In the genomic region with DNA sequence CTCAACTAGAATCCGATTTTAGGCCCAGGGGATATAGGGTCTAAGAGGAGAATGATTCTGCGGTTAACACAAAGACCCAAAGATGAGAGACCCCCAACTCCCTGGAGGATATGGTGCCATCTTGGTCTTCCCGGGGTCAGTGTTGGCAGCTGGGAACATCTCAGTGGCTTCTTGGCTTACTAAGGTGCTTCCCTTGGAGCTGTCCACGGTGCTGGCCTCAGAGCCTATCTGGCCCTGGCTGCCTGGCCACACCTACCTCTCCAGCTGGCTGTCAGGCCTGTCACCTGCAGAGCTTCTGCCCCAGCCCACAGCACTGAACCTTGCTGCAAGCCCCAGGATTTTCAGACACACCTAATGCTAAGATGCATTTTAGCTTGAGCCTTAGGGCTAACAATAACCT, we compare ENCODE assay signal across 1 cellular context.
TF ChIP-seq lines count a peak whose summit lies in the region.

No MANE protein-coding gene starts in this region.

TF ChIP-seq in K562, 482 proteins besides CTCF, POLR2A, EP300 and RAD21 (continued from another document and continues in another):
- TF ChIP-seq, protein P1, sequence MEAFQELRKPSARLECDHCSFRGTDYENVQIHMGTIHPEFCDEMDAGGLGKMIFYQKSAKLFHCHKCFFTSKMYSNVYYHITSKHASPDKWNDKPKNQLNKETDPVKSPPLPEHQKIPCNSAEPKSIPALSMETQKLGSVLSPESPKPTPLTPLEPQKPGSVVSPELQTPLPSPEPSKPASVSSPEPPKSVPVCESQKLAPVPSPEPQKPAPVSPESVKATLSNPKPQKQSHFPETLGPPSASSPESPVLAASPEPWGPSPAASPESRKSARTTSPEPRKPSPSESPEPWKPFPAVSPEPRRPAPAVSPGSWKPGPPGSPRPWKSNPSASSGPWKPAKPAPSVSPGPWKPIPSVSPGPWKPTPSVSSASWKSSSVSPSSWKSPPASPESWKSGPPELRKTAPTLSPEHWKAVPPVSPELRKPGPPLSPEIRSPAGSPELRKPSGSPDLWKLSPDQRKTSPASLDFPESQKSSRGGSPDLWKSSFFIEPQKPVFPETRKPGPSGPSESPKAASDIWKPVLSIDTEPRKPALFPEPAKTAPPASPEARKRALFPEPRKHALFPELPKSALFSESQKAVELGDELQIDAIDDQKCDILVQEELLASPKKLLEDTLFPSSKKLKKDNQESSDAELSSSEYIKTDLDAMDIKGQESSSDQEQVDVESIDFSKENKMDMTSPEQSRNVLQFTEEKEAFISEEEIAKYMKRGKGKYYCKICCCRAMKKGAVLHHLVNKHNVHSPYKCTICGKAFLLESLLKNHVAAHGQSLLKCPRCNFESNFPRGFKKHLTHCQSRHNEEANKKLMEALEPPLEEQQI (IDR thresholded peaks at IDR 0.05), result peak; percentile 58; the same call in 1 of the 2 replicates
- TF ChIP-seq, protein P2, sequence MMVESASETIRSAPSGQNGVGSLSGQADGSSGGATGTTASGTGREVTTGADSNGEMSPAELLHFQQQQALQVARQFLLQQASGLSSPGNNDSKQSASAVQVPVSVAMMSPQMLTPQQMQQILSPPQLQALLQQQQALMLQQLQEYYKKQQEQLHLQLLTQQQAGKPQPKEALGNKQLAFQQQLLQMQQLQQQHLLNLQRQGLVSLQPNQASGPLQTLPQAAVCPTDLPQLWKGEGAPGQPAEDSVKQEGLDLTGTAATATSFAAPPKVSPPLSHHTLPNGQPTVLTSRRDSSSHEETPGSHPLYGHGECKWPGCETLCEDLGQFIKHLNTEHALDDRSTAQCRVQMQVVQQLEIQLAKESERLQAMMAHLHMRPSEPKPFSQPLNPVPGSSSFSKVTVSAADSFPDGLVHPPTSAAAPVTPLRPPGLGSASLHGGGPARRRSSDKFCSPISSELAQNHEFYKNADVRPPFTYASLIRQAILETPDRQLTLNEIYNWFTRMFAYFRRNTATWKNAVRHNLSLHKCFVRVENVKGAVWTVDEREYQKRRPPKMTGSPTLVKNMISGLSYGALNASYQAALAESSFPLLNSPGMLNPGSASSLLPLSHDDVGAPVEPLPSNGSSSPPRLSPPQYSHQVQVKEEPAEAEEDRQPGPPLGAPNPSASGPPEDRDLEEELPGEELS (CRISPR knock-in tag; IDR thresholded peaks at IDR 0.05; ENCODE audit: borderline replicate concordance), result no peak
- TF ChIP-seq ZNF57 (CRISPR knock-in tag; IDR thresholded peaks at IDR 0.05) (no peak), BMI1 (IDR thresholded peaks at IDR 0.05; ENCODE audit: low read length) (no peak), ZBED1 (IDR thresholded peaks at IDR 0.05) (no peak), ZFPM2 (CRISPR knock-in tag; IDR thresholded peaks at IDR 0.05) (no peak), RBM22 (IDR thresholded peaks at IDR 0.05; ENCODE audit: low read depth, low read length, poor library complexity, severe bottlenecking) (no peak), RBFOX2 (IDR thresholded peaks at IDR 0.05; ENCODE audit: low read depth, low read length) (no peak), SRSF9 (IDR thresholded peaks at IDR 0.05; ENCODE audit: borderline replicate concordance, low read depth, low read length) (no peak), U2AF2 (optimal IDR thresholded peaks at IDR 0.05; ENCODE audit: low read depth, low read length) (no peak), NFIC (IDR thresholded peaks at IDR 0.05) (no peak), CXXC5 (CRISPR knock-in tag; IDR thresholded peaks at IDR 0.05) (peak; percentile 54), ZNF76 (CRISPR knock-in tag; IDR thresholded peaks at IDR 0.05; ENCODE audit: borderline replicate concordance) (no peak), ERF (CRISPR knock-in tag; IDR thresholded peaks at IDR 0.05) (no peak), FOXJ2 (tag; IDR thresholded peaks at IDR 0.05) (no peak), HNRNPUL1 (IDR thresholded peaks at IDR 0.05; ENCODE audit: low read length) (no peak), DDX20 (tag; IDR thresholded peaks at IDR 0.05; ENCODE audit: low read depth) (no peak), GTF2F1 (IDR thresholded peaks at IDR 0.05; ENCODE audit: low read depth, low read length) (no peak), DNMT1 (IDR thresholded peaks at IDR 0.05) (no peak), NR2C1 (IDR thresholded peaks at IDR 0.05) (no peak), NR2C1 (tag; IDR thresholded peaks at IDR 0.05) (0 out of 2 replicates have a peak, but pooled peaks have one; percentile 25), NELFE (IDR thresholded peaks at IDR 0.05; ENCODE audit: insufficient read depth, insufficient read length) (no peak), NRF1 (conservative IDR thresholded peaks at IDR 0.05 in 1 of 2, IDR thresholded peaks at IDR 0.05 in 1 of 2) (no peak), SAFB (IDR thresholded peaks at IDR 0.05; ENCODE audit: borderline replicate concordance, low read depth, low read length) (no peak), BDP1 (IDR thresholded peaks at IDR 0.05; ENCODE audit: insufficient read depth, insufficient read length) (no peak), GATAD2B (IDR thresholded peaks at IDR 0.05; ENCODE audit: borderline replicate concordance) (no peak), SPI1 (IDR thresholded peaks at IDR 0.05; ENCODE audit: borderline replicate concordance, low read depth, low read length) (no peak), ZNF431 (CRISPR knock-in tag; IDR thresholded peaks at IDR 0.05) (no peak), ZNF174 (CRISPR knock-in tag; IDR thresholded peaks at IDR 0.05) (no peak), TGIF2 (CRISPR knock-in tag; IDR thresholded peaks at IDR 0.05) (peak; percentile 97), ZKSCAN3 (CRISPR knock-in tag; IDR thresholded peaks at IDR 0.05) (no peak), ETV1 (tag; conservative IDR thresholded peaks at IDR 0.05; ENCODE audit: low read depth) (no peak), ZNF41 (CRISPR knock-in tag; conservative IDR thresholded peaks at IDR 0.05) (no peak), ILK (tag; IDR thresholded peaks at IDR 0.05; ENCODE audit: borderline replicate concordance, low read depth) (no peak), POLR2B (IDR thresholded peaks at IDR 0.05; ENCODE audit: low read depth, partially characterized antibody) (no peak), NFYB (IDR thresholded peaks at IDR 0.05; ENCODE audit: extremely low read depth, insufficient read length) (no peak), SOX6 (IDR thresholded peaks at IDR 0.05) (no peak), ZNF561 (CRISPR knock-in tag; conservative IDR thresholded peaks at IDR 0.05) (no peak), BRD9 (IDR thresholded peaks at IDR 0.05; ENCODE audit: low read depth, partially characterized antibody) (no peak), HIVEP1 (CRISPR knock-in tag; IDR thresholded peaks at IDR 0.05) (no peak), ZNF140 (CRISPR knock-in tag; IDR thresholded peaks at IDR 0.05) (no peak), CEBPG (CRISPR knock-in tag; IDR thresholded peaks at IDR 0.05) (no peak), CEBPG (tag; conservative IDR thresholded peaks at IDR 0.05 in 1 of 2, IDR thresholded peaks at IDR 0.05 in 1 of 2) (no peak), NCOA4 (IDR thresholded peaks at IDR 0.05; ENCODE audit: partially characterized antibody) (no peak), MECOM (CRISPR knock-in tag; IDR thresholded peaks at IDR 0.05) (no peak), NFATC3 (IDR thresholded peaks at IDR 0.05) (no peak), HDGF (IDR thresholded peaks at IDR 0.05) (no peak), MAFK (IDR thresholded peaks at IDR 0.05; ENCODE audit: low read length) (no peak)
- TF ChIP-seq, protein P3, sequence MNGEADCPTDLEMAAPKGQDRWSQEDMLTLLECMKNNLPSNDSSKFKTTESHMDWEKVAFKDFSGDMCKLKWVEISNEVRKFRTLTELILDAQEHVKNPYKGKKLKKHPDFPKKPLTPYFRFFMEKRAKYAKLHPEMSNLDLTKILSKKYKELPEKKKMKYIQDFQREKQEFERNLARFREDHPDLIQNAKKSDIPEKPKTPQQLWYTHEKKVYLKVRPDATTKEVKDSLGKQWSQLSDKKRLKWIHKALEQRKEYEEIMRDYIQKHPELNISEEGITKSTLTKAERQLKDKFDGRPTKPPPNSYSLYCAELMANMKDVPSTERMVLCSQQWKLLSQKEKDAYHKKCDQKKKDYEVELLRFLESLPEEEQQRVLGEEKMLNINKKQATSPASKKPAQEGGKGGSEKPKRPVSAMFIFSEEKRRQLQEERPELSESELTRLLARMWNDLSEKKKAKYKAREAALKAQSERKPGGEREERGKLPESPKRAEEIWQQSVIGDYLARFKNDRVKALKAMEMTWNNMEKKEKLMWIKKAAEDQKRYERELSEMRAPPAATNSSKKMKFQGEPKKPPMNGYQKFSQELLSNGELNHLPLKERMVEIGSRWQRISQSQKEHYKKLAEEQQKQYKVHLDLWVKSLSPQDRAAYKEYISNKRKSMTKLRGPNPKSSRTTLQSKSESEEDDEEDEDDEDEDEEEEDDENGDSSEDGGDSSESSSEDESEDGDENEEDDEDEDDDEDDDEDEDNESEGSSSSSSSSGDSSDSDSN (IDR thresholded peaks at IDR 0.05; ENCODE audit: borderline replicate concordance in 1 of 2, low read depth in 2 of 2, low read length in 2 of 2), result no peak
- TF ChIP-seq, protein P4, sequence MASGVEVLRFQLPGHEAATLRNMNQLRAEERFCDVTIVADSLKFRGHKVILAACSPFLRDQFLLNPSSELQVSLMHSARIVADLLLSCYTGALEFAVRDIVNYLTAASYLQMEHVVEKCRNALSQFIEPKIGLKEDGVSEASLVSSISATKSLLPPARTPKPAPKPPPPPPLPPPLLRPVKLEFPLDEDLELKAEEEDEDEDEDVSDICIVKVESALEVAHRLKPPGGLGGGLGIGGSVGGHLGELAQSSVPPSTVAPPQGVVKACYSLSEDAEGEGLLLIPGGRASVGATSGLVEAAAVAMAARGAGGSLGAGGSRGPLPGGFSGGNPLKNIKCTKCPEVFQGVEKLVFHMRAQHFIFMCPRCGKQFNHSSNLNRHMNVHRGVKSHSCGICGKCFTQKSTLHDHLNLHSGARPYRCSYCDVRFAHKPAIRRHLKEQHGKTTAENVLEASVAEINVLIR (CRISPR knock-in tag; IDR thresholded peaks at IDR 0.05), result no peak
- TF ChIP-seq, protein P5, sequence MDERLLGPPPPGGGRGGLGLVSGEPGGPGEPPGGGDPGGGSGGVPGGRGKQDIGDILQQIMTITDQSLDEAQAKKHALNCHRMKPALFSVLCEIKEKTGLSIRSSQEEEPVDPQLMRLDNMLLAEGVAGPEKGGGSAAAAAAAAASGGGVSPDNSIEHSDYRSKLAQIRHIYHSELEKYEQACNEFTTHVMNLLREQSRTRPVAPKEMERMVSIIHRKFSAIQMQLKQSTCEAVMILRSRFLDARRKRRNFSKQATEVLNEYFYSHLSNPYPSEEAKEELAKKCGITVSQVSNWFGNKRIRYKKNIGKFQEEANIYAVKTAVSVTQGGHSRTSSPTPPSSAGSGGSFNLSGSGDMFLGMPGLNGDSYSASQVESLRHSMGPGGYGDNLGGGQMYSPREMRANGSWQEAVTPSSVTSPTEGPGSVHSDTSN (CRISPR knock-in tag; IDR thresholded peaks at IDR 0.05; ENCODE audit: low read depth), result no peak
- TF ChIP-seq, protein P5 (tag; conservative IDR thresholded peaks at IDR 0.05; ENCODE audit: low read depth), result no peak
- TF ChIP-seq, protein P6, sequence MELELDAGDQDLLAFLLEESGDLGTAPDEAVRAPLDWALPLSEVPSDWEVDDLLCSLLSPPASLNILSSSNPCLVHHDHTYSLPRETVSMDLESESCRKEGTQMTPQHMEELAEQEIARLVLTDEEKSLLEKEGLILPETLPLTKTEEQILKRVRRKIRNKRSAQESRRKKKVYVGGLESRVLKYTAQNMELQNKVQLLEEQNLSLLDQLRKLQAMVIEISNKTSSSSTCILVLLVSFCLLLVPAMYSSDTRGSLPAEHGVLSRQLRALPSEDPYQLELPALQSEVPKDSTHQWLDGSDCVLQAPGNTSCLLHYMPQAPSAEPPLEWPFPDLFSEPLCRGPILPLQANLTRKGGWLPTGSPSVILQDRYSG (tag; conservative IDR thresholded peaks at IDR 0.05; ENCODE audit: low read depth), result peak; percentile 84
- TF ChIP-seq, protein P7, sequence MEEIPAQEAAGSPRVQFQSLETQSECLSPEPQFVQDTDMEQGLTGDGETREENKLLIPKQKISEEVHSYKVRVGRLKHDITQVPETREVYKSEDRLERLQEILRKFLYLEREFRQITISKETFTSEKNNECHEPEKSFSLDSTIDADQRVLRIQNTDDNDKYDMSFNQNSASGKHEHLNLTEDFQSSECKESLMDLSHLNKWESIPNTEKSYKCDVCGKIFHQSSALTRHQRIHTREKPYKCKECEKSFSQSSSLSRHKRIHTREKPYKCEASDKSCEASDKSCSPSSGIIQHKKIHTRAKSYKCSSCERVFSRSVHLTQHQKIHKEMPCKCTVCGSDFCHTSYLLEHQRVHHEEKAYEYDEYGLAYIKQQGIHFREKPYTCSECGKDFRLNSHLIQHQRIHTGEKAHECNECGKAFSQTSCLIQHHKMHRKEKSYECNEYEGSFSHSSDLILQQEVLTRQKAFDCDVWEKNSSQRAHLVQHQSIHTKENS (CRISPR knock-in tag; IDR thresholded peaks at IDR 0.05), result no peak
- TF ChIP-seq, protein P8, sequence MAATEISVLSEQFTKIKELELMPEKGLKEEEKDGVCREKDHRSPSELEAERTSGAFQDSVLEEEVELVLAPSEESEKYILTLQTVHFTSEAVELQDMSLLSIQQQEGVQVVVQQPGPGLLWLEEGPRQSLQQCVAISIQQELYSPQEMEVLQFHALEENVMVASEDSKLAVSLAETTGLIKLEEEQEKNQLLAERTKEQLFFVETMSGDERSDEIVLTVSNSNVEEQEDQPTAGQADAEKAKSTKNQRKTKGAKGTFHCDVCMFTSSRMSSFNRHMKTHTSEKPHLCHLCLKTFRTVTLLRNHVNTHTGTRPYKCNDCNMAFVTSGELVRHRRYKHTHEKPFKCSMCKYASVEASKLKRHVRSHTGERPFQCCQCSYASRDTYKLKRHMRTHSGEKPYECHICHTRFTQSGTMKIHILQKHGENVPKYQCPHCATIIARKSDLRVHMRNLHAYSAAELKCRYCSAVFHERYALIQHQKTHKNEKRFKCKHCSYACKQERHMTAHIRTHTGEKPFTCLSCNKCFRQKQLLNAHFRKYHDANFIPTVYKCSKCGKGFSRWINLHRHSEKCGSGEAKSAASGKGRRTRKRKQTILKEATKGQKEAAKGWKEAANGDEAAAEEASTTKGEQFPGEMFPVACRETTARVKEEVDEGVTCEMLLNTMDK (IDR thresholded peaks at IDR 0.05; ENCODE audit: borderline replicate concordance, insufficient read depth, low read depth, low read length, poor library complexity, severe bottlenecking), result no peak
- TF ChIP-seq, protein P9, sequence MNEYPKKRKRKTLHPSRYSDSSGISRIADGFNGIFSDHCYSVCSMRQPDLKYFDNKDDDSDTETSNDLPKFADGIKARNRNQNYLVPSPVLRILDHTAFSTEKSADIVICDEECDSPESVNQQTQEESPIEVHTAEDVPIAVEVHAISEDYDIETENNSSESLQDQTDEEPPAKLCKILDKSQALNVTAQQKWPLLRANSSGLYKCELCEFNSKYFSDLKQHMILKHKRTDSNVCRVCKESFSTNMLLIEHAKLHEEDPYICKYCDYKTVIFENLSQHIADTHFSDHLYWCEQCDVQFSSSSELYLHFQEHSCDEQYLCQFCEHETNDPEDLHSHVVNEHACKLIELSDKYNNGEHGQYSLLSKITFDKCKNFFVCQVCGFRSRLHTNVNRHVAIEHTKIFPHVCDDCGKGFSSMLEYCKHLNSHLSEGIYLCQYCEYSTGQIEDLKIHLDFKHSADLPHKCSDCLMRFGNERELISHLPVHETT (CRISPR knock-in tag; conservative IDR thresholded peaks at IDR 0.05 in 1 of 2, IDR thresholded peaks at IDR 0.05 in 1 of 2), result no peak
